In genomic region chr17:59037960-59038359, GRCh38 we compare ENCODE assay signal across 20 cellular contexts.
DNase-seq lines count a peak whose midpoint lies in the region; ATAC-seq, FAIRE-seq and TF ChIP-seq lines count a peak whose summit lies in the region.
"Had no signal": no experiment of that assay in that cellular context is flagged by ENCODE, and none has a peak within 500 bp of the region (broad histone marks: within the 10 kb centered on the region; RNA-seq: fewer than 3 reads in every experiment).

No MANE protein-coding gene starts in this region.

- no peak for ATAC-seq in GM18909 (IDR thresholded peaks at IDR 0.05; ENCODE audit: poor library complexity, unreplicated experiment)
- ATAC-seq: CD8-positive, alpha-beta T cell; HepG2 had no signal

- H3K27ac ChIP-seq in VCaP = peak overlapping the region; percentile 5; the same call in 1 of the 2 replicates
- H3K27ac ChIP-seq: BLaER1, KMS-11 had no signal

- FAIRE-seq in D721Med (lab: Jason Lieb, UNC) (peak; percentile 66), H54 (lab: Jason Lieb, UNC) (peak; percentile 11)
- FAIRE-seq: A204.1, G401.6, GM12892, GM18507, HepG2 had no signal

- no peak for DNase-seq in D721Med (ENCODE audit: insufficient read length, low spot score)
- no peak for DNase-seq in H54 (ENCODE audit: insufficient read length, low spot score)
- no peak for DNase-seq in activated CD4-positive, alpha-beta T cell treated with anti-CD3 and anti-CD28 coated beads, Interleukin-2, amount 50 U/mL, for 1 hour
- DNase-seq in RKO (ENCODE audit: low spot score) = no peak
- no peak for DNase-seq in D341Med (ENCODE audit: low spot score)
- DNase-seq: AML-193; Calu3; CD8-positive, alpha-beta T cell; GOT3; H9 had no signal

- TF ChIP-seq POLR2A in H54 (IDR thresholded peaks at IDR 0.05; ENCODE audit: low read depth, low read length) = no peak

- TF ChIP-seq CTCF in D721Med (IDR thresholded peaks at IDR 0.05; ENCODE audit: insufficient read depth, missing control alignments) = no peak
- no peak for TF ChIP-seq CTCF in VCaP (conservative IDR thresholded peaks at IDR 0.05)
- peak; percentile 98 for TF ChIP-seq CTCF in subcutaneous adipose tissue (IDR thresholded peaks at IDR 0.05; ENCODE audit: low read depth)
